Comparison of ENCODE assay signal across 1 cellular context in genomic region chr1:34924759-34925555, GRCh38.
TF ChIP-seq lines count a peak whose summit lies in the region.

No MANE protein-coding gene starts in this region.

TF ChIP-seq in K562, 482 proteins besides CTCF, POLR2A, EP300 and RAD21 (continued from another document and continues in another):
- TF ChIP-seq YBX1 (IDR thresholded peaks at IDR 0.05) (no peak), ZNF507 (tag; conservative IDR thresholded peaks at IDR 0.05) (no peak), ZNF785 (CRISPR knock-in tag; IDR thresholded peaks at IDR 0.05) (no peak), STAT6 (CRISPR knock-in tag; IDR thresholded peaks at IDR 0.05) (no peak), ZBTB1 (CRISPR knock-in tag; IDR thresholded peaks at IDR 0.05; ENCODE audit: borderline replicate concordance, low read depth) (peak; percentile 91), KAT2B (IDR thresholded peaks at IDR 0.05; ENCODE audit: low read depth, low read length) (no peak), SMARCA4 (IDR thresholded peaks at IDR 0.05) (peak; percentile 14; the same call in 1 of the 2 replicates), DACH1 (IDR thresholded peaks at IDR 0.05; ENCODE audit: partially characterized antibody) (no peak), FOSL1 (tag; conservative IDR thresholded peaks at IDR 0.05) (no peak), NCOA4 (IDR thresholded peaks at IDR 0.05; ENCODE audit: partially characterized antibody) (no peak), CEBPB (tag; IDR thresholded peaks at IDR 0.05) (no peak), MYBL2 (IDR thresholded peaks at IDR 0.05; ENCODE audit: low read depth) (no peak), MYBL2 (CRISPR knock-in tag; IDR thresholded peaks at IDR 0.05; ENCODE audit: borderline replicate concordance) (no peak), MECOM (CRISPR knock-in tag; IDR thresholded peaks at IDR 0.05) (peak; percentile 90), CCAR2 (IDR thresholded peaks at IDR 0.05; ENCODE audit: low read depth, low read length) (no peak), RBM15 (IDR thresholded peaks at IDR 0.05; ENCODE audit: insufficient read depth, low read length) (no peak), MEF2A (IDR thresholded peaks at IDR 0.05; ENCODE audit: control insufficient read depth, low read depth, low read length) (no peak), ZSCAN32 (CRISPR knock-in tag; IDR thresholded peaks at IDR 0.05) (no peak), STAT5B (CRISPR knock-in tag; IDR thresholded peaks at IDR 0.05) (no peak), ZFP36 (IDR thresholded peaks at IDR 0.05; ENCODE audit: low read depth, low read length, partially characterized antibody) (no peak), ZNF639 (CRISPR knock-in tag; conservative IDR thresholded peaks at IDR 0.05 in 1 of 2, IDR thresholded peaks at IDR 0.05 in 1 of 2) (peak; percentile 85 to 98), DIDO1 (tag; IDR thresholded peaks at IDR 0.05; ENCODE audit: low read depth) (no peak), ESRRB (CRISPR knock-in tag; IDR thresholded peaks at IDR 0.05; ENCODE audit: borderline replicate concordance) (no peak), POLR2G (IDR thresholded peaks at IDR 0.05; ENCODE audit: low read depth, low read length) (no peak), ZNF764 (CRISPR knock-in tag; IDR thresholded peaks at IDR 0.05; ENCODE audit: low read depth) (no peak), SP2 (IDR thresholded peaks at IDR 0.05; ENCODE audit: extremely low read depth, low read depth, low read length, poor library complexity, severe bottlenecking) (no peak), TFAP4 (CRISPR knock-in tag; IDR thresholded peaks at IDR 0.05; ENCODE audit: borderline replicate concordance) (peak; percentile 89), GATAD2B (IDR thresholded peaks at IDR 0.05; ENCODE audit: borderline replicate concordance) (no peak), ZNF79 (CRISPR knock-in tag; IDR thresholded peaks at IDR 0.05; ENCODE audit: low read depth) (0 out of 2 replicates have a peak, but pooled peaks have one; percentile 45), MNT (conservative IDR thresholded peaks at IDR 0.05) (peak in 1 of 2 experiments; percentile 82; a peak in 3 of 4 replicates), ZNF75A (CRISPR knock-in tag; IDR thresholded peaks at IDR 0.05) (no peak), POLR2AphosphoS2 (IDR thresholded peaks at IDR 0.05; ENCODE audit: low read length) (no peak), NCOR1 (IDR thresholded peaks at IDR 0.05) (no peak), PHF21A (IDR thresholded peaks at IDR 0.05; ENCODE audit: borderline replicate concordance, low read depth) (no peak), MTA1 (IDR thresholded peaks at IDR 0.05; ENCODE audit: borderline replicate concordance) (no peak), ZNF347 (CRISPR knock-in tag; IDR thresholded peaks at IDR 0.05; ENCODE audit: low read depth) (no peak), ZBTB49 (CRISPR knock-in tag; IDR thresholded peaks at IDR 0.05; ENCODE audit: borderline replicate concordance) (peak; percentile 98), HNRNPUL1 (IDR thresholded peaks at IDR 0.05; ENCODE audit: low read length) (no peak), DEAF1 (CRISPR knock-in tag; IDR thresholded peaks at IDR 0.05) (no peak), ZNF354B (CRISPR knock-in tag; IDR thresholded peaks at IDR 0.05) (0 out of 2 replicates have a peak, but pooled peaks have one; percentile 6), BRF2 (IDR thresholded peaks at IDR 0.05; ENCODE audit: borderline replicate concordance, insufficient read depth, insufficient read length) (no peak), NFYB (IDR thresholded peaks at IDR 0.05; ENCODE audit: extremely low read depth, insufficient read length) (no peak), CBFA2T2 (conservative IDR thresholded peaks at IDR 0.05) (no peak), PHTF2 (CRISPR knock-in tag; IDR thresholded peaks at IDR 0.05) (no peak), AFF4 (CRISPR knock-in tag; IDR thresholded peaks at IDR 0.05) (peak; percentile 97), MCM3 (IDR thresholded peaks at IDR 0.05) (no peak), ZBTB7A (IDR thresholded peaks at IDR 0.05; ENCODE audit: borderline replicate concordance, control insufficient read depth, low read depth, low read length) (peak; percentile 74), NR2C1 (IDR thresholded peaks at IDR 0.05) (no peak), NR2C1 (tag; IDR thresholded peaks at IDR 0.05) (peak; percentile 56; the same call in 1 of the 2 replicates), ZNF76 (CRISPR knock-in tag; IDR thresholded peaks at IDR 0.05; ENCODE audit: borderline replicate concordance) (no peak), FOS (IDR thresholded peaks at IDR 0.05; ENCODE audit: extremely low read depth, insufficient read length) (no peak), HMG20A (CRISPR knock-in tag; conservative IDR thresholded peaks at IDR 0.05) (no peak), ZNF449 (CRISPR knock-in tag; IDR thresholded peaks at IDR 0.05) (peak; percentile 81), NONO (IDR thresholded peaks at IDR 0.05; ENCODE audit: low read depth in 2 of 2, low read length in 1 of 2) (no peak), STAG1 (CRISPR knock-in tag; IDR thresholded peaks at IDR 0.05; ENCODE audit: borderline replicate concordance) (peak; percentile 93), ZNF696 (CRISPR knock-in tag; conservative IDR thresholded peaks at IDR 0.05) (no peak), RFX1 (IDR thresholded peaks at IDR 0.05) (no peak), TRIM28 (IDR thresholded peaks at IDR 0.05) (no peak)
